ENCODE assay signal across 8 cellular contexts in genomic region chr4:169268951-169269781, GRCh38. TPM values are rescaled to one million over a fixed set of nuclear protein-coding genes. Genes with fewer than 3 reads are reported as not detected.
DNase-seq lines count a peak whose midpoint lies in the region; TF ChIP-seq lines count a peak whose summit lies in the region.

No MANE protein-coding gene starts in this region.

- BruUV-seq in mammary epithelial cell (replicated peaks; lab: Mats Ljungman, UMichigan) = no TSS peak

- peaks cover 7% of the 10 kb centered on the region for H3K36me3 Mint-ChIP-seq in IgD-negative memory B cell
- H3K36me3 Mint-ChIP-seq in mesothelial cell of epicardium = peaks cover 9% of the 10 kb centered on the region

- intact Hi-C loops in mammary epithelial cell (cut with micrococcal nuclease) = loop anchor here (1.0 to 2.0 kb wide), 2 partner anchors 38 to 62 kb away; no protein-coding TSS in a partner anchor

- dilution Hi-C loops in mammary epithelial cell (cut with HindIII; ENCODE audit: low sequenced_read_pairs) = no loop called here

- 4% methylated on average over 10 of the region's 14 CpGs for WGBS in mammary epithelial cell (ENCODE audit: low coverage, missing lambda C conversion rate)

- no peak for TF ChIP-seq CTCF in mammary epithelial cell (conservative IDR thresholded peaks at IDR 0.05 in 1 of 2, IDR thresholded peaks at IDR 0.05 in 1 of 2; ENCODE audit: extremely low read depth in 1 of 2, insufficient read depth in 1 of 2, low read depth in 1 of 2, low read length in 2 of 2)
- TF ChIP-seq CTCF in mesothelial cell of epicardium (IDR thresholded peaks at IDR 0.05; ENCODE audit: unreplicated experiment) = no peak

- peak overlapping the region; percentile 79 to 95 (median 92) for H3K4me3 ChIP-seq in BLaER1 treated with 17β-estradiol and CSF1 and Interleukin-3, amounts not matched to agents 10 nM and 100 nM
- H3K4me3 ChIP-seq in mammary epithelial cell (replicated peaks in 1 of 3; ENCODE audit: insufficient read depth in 1 of 3, low read depth in 2 of 3, low read length in 3 of 3) = peak overlapping the region; percentile 71 to 95 (median 75)

- H3K9ac ChIP-seq in BLaER1 treated with 17β-estradiol and CSF1 and Interleukin-3, amounts not matched to agents 10 nM and 100 nM = peak overlapping the region; percentile 83 to 99 (median 96)
- H3K9ac ChIP-seq in mammary epithelial cell (ENCODE audit: insufficient read depth, low read length) = peak overlapping the region; percentile 92

- H3K79me2 ChIP-seq in mammary epithelial cell (ENCODE audit: insufficient read depth, low read length) = peaks cover 65% of the 10 kb centered on the region

- H3K4me1 Mint-ChIP-seq in IgD-negative memory B cell (peaks cover 17 to 24% (median 21%) of the 10 kb centered on the region in 3 donors), mesothelial cell of epicardium (peaks cover 43% of the 10 kb centered on the region)

- DNase-seq in mammary epithelial cell (peak; percentile 63), mesothelial cell of epicardium (ENCODE audit: low spot score in 2 of 2, unreplicated experiment in 2 of 2) (no peak), KBM-7 (no peak), inferior parietal cortex (ENCODE audit: extremely low spot score) (no peak), CD1c-positive myeloid dendritic cell (ENCODE audit: extremely low spot score) (no peak), DMS153 treated with DMSO at 0.1 percent for 48 hours (lab: John Stamatoyannopoulos, UW; ENCODE audit: unreplicated experiment) (no peak)

- in situ Hi-C loops in mammary epithelial cell (cut with MboI; ENCODE audit: low sequenced_read_pairs in 2 of 2) = loop anchor here in 1 of 2 donors (10.0 to 25.0 kb wide), 3 partner anchors 107 to 257 kb away; partner anchors contain the start of gene CBR4
- in situ Hi-C loops in KBM-7 (cut with MboI; ENCODE audit: low pct_unique_long_range_greater_than_20kb, low sequenced_read_pairs) = no loop called here

- H4K20me1 ChIP-seq in BLaER1 treated with 17β-estradiol and CSF1 and Interleukin-3, amounts not matched to agents 10 nM and 100 nM = peaks cover 6 to 57% (median 42%) of the 10 kb centered on the region in 11 experiments; a peak in 18 of 22 replicates
- no peaks in the 10 kb centered on the region for H4K20me1 ChIP-seq in mammary epithelial cell (ENCODE audit: insufficient read depth, low read length)

- CTCF ChIA-PET in mammary epithelial cell (lab: Charles Lee; ENCODE audit: low non-redundant PET) = interaction anchor here (0.6 kb wide), 1 partner anchor 15 kb away, joined by 4 read pairs; no protein-coding TSS in a partner anchor

- H3K9me3 ChIP-seq in BLaER1 treated with 17β-estradiol and CSF1 and Interleukin-3, amounts not matched to agents 10 nM and 100 nM (replicated peaks in 1 of 11) = peaks cover 0 to 12% (median 7%) of the 10 kb centered on the region in 11 experiments; a peak in 8 of 22 replicates
- H3K9me3 ChIP-seq in mammary epithelial cell (replicated peaks; ENCODE audit: insufficient read depth, low read length) = no peaks in the 10 kb centered on the region

- H3K27ac Mint-ChIP-seq in IgD-negative memory B cell (peak overlapping the region in 2 of 3 donors; percentile 16 to 67), mesothelial cell of epicardium (peak overlapping the region; percentile 92)

- H3K36me3 ChIP-seq in BLaER1 treated with 17β-estradiol and CSF1 and Interleukin-3, amounts not matched to agents 10 nM and 100 nM = peaks cover 5 to 44% (median 32%) of the 10 kb centered on the region in 11 experiments; a peak in 20 of 22 replicates
- H3K36me3 ChIP-seq in mammary epithelial cell (ENCODE audit: insufficient read depth, low read length) = no peaks in the 10 kb centered on the region

- no peaks in the 10 kb centered on the region for H3K9me3 Mint-ChIP-seq in IgD-negative memory B cell
- H3K9me3 Mint-ChIP-seq in mesothelial cell of epicardium = no peaks in the 10 kb centered on the region

- H3K4me3 Mint-ChIP-seq in IgD-negative memory B cell = peak overlapping the region; percentile 80 to 96 (median 90)
- H3K4me3 Mint-ChIP-seq in mesothelial cell of epicardium = peak overlapping the region; percentile 92

- H3K27ac ChIP-seq in BLaER1 treated with 17β-estradiol and CSF1 and Interleukin-3, amounts not matched to agents 10 nM and 100 nM = peak overlapping the region; percentile 75 to 99 (median 98); a peak in 20 of 22 replicates
- peak overlapping the region; percentile 89 for H3K27ac ChIP-seq in mammary epithelial cell (ENCODE audit: insufficient read depth, low read depth, low read length)

- peaks cover 46 to 71% (median 51%) of the 10 kb centered on the region in 10 experiments for H3K4me1 ChIP-seq in BLaER1 treated with 17β-estradiol and CSF1 and Interleukin-3, amounts not matched to agents 10 nM and 100 nM
- peaks cover 26% of the 10 kb centered on the region for H3K4me1 ChIP-seq in mammary epithelial cell (ENCODE audit: insufficient read depth, low read length)

- H2AFZ ChIP-seq in mammary epithelial cell (ENCODE audit: low read depth, low read length) = peak overlapping the region; percentile 10

- H3K27me3 ChIP-seq in BLaER1 treated with 17β-estradiol and CSF1 and Interleukin-3, amounts not matched to agents 10 nM and 100 nM = peaks cover 0 to 3% (median 0%) of the 10 kb centered on the region in 11 experiments; a peak in 1 of 22 replicates
- H3K27me3 ChIP-seq in mammary epithelial cell (ENCODE audit: insufficient read depth, low read length) = no peaks in the 10 kb centered on the region

- peak overlapping the region; percentile 78 to 98 (median 93) for H3K4me2 ChIP-seq in BLaER1 treated with 17β-estradiol and CSF1 and Interleukin-3, amounts not matched to agents 10 nM and 100 nM
- H3K4me2 ChIP-seq in mammary epithelial cell (ENCODE audit: insufficient read depth, low read depth, low read length) = peak overlapping the region; percentile 95

- H3K27me3 Mint-ChIP-seq in IgD-negative memory B cell = peaks cover 5% of the 10 kb centered on the region
- H3K27me3 Mint-ChIP-seq in mesothelial cell of epicardium (ENCODE audit: low read depth) = no peaks in the 10 kb centered on the region

RNA-seq across cellular contexts. Expression of gene SH3RF1, which starts 1.6 kb away (rescaled TPM):
- polyA plus RNA-seq in IgD-negative memory B cell (2.2 TPM), mammary epithelial cell (16.6 TPM)
- total RNA-seq in mammary epithelial cell (10 to 100 TPM; 30.8 to 38.2 TPM), mesothelial cell of epicardium (18.1 to 20.3 TPM (median 19.6 TPM) in 3 replicates)
- 79.5 TPM for polyA minus RNA-seq in mammary epithelial cell
